In the genomic region with DNA sequence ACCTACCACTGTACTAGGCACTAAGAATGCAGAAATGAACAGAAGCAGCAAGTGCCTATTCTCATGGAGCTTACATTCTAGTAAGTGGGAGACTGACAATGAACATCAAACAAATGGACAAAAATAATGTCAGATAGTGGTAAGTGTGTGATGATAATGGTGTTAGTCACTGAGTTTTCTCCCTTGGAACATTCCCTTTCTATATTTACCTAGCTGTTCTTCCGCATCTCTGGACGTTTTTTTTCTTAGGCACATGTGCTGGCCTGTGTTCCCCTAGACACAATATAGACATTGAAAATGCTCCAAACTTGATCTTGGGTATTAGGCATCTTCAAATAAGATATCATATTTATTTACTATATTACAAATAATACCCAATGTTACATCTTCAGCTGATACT, we compare ENCODE assay signal across 17 cellular contexts.
A peak's percentile ranks its signal among the peaks of the same experiment; 100 is the strongest.
DNase-seq lines count a peak whose midpoint lies in the region; ATAC-seq and TF ChIP-seq lines count a peak whose summit lies in the region.
"Had no signal": no experiment of that assay in that cellular context is flagged by ENCODE, and none has a peak within 500 bp of the region (broad histone marks: within the 10 kb centered on the region; RNA-seq: fewer than 3 reads in every experiment).

No MANE protein-coding gene starts in this region.

- CTCF ChIA-PET in RWPE1 (lab: Yijun Ruan, JAX): no interaction called here

- ATAC-seq in HG03460 (IDR thresholded peaks at IDR 0.05; ENCODE audit: unreplicated experiment) (no peak), HG03432 (IDR thresholded peaks at IDR 0.05; ENCODE audit: unreplicated experiment) (no peak)
- ATAC-seq: HepG2 had no signal

- POLR2A ChIA-PET in RWPE1 (lab: Yijun Ruan, JAX; ENCODE audit: low non-redundant PET): no interaction called here

- DNase-seq in HT1080 (ENCODE audit: low read depth): peak; percentile 2
- DNase-seq in RWPE1 (ENCODE audit: low spot score): peak; percentile 11
- DNase-seq in epithelial cell of prostate (ENCODE audit: low read depth, low spot score): peak; percentile 16
- peak; percentile 0 for DNase-seq in skeletal muscle cell (ENCODE audit: low read depth)
- no peak for DNase-seq in DMS114 treated with DMSO at 0.1 percent for 48 hours (lab: John Stamatoyannopoulos, UW; ENCODE audit: unreplicated experiment)
- no peak for DNase-seq in GOT3 (lab: John Stamatoyannopoulos, UW)
- DNase-seq: CD8-positive, alpha-beta memory T cell; COR-L47; DMS 273 treated with DMSO at 0.1 percent for 48 hours; GDM1 had no signal

- H3K4me3 ChIP-seq in skeletal muscle cell (ENCODE audit: low read depth, low read length): no peak overlapping the region
- H3K4me3 ChIP-seq: BLaER1 treated with 17β-estradiol and CSF1 and Interleukin-3, amounts not matched to agents 10 nM and 100 nM; HAP-1 had no signal

- no peak overlapping the region for H3K27ac ChIP-seq in RWPE1
- H3K27ac ChIP-seq in epithelial cell of prostate: no peak overlapping the region
- H3K27ac ChIP-seq: BLaER1 treated with 17β-estradiol and CSF1 and Interleukin-3, amounts not matched to agents 10 nM and 100 nM; HL-60; KMS-11 had no signal

- no peak for TF ChIP-seq CTCF in RWPE1 (conservative IDR thresholded peaks at IDR 0.05; ENCODE audit: low read depth)

Comparison
In these comparisons a context has a peak if more than half of its experiments do, and no peak if none do; other contexts are left out.
1. DNase-seq: peak in HT1080 (single experiment), RWPE1 (single experiment), epithelial cell of prostate (single experiment) and skeletal muscle cell (single experiment); none in DMS114 treated with DMSO at 0.1 percent for 48 hours (single experiment) and GOT3 (single experiment).